Comparison of ENCODE assay signal across 8 cellular contexts in genomic region chr6:26401389-26401986, GRCh38. TPM values are rescaled to one million over a fixed set of nuclear protein-coding genes. Genes with fewer than 3 reads are reported as not detected.
DNase-seq lines count a peak whose midpoint lies in the region; ATAC-seq and TF ChIP-seq lines count a peak whose summit lies in the region.

No MANE protein-coding gene starts in this region.

- H3K4me3 ChIP-seq in HAP-1 (peak overlapping the region; percentile 33), heart right ventricle (peak overlapping the region; percentile 33 to 70 (median 65))

- H3K36me3 ChIP-seq in HAP-1 (replicated peaks) = no peaks in the 10 kb centered on the region
- H3K36me3 ChIP-seq in heart right ventricle = peaks cover 0 to 16% (median under 1%) of the 10 kb centered on the region in 9 donors

- H3K36me3 Mint-ChIP-seq in T-helper 17 cell (ENCODE audit: low read depth) = peaks cover 10% of the 10 kb centered on the region
- H3K36me3 Mint-ChIP-seq in stimulated activated effector memory CD8-positive, alpha-beta T cell treated with anti-CD3 and anti-CD28 coated beads, Interleukin-12 subunit alpha, Interleukin-12 subunit beta, amount 100 ng/mL, for 72 hours = peaks cover 21% of the 10 kb centered on the region

- H3K4me1 ChIP-seq in HAP-1 (peaks cover 27% of the 10 kb centered on the region), heart right ventricle (peaks cover 0 to 42% (median 18%) of the 10 kb centered on the region in 9 donors)

- H3K9me3 Mint-ChIP-seq in stimulated activated effector memory CD8-positive, alpha-beta T cell treated with anti-CD3 and anti-CD28 coated beads, Interleukin-12 subunit alpha, Interleukin-12 subunit beta, amount 100 ng/mL, for 72 hours = no peaks in the 10 kb centered on the region

- peak; percentile 43 for ATAC-seq in T-helper 17 cell
- ATAC-seq in heart right ventricle = peak in 4 of 8 donors; percentile 2 to 25 (median 14)
- no peak for ATAC-seq in stimulated activated effector memory CD8-positive, alpha-beta T cell treated with anti-CD3 and anti-CD28 coated beads, Interleukin-12 subunit alpha, Interleukin-12 subunit beta, amount 100 ng/mL, for 72 hours
- no peak for ATAC-seq in HG02588 (IDR thresholded peaks at IDR 0.05; ENCODE audit: unreplicated experiment)
- ATAC-seq in GM21515 (IDR thresholded peaks at IDR 0.05; ENCODE audit: unreplicated experiment) = no peak

- H3K9me3 ChIP-seq in HAP-1 (no peaks in the 10 kb centered on the region), T-helper 17 cell (ENCODE audit: control insufficient read depth, low read length, poor library complexity, severe bottlenecking) (no peaks in the 10 kb centered on the region), heart right ventricle (no peaks in the 10 kb centered on the region)

- DNase-seq in HAP-1 (ENCODE audit: low spot score in 2 of 2) (peak in 1 of 2 experiments; percentile 12), T-helper 17 cell (no peak), heart right ventricle (no peak), islet precursor cell (no peak)
- DNase-seq in stimulated activated effector memory CD8-positive, alpha-beta T cell treated with anti-CD3 and anti-CD28 coated beads, Interleukin-12 subunit alpha, Interleukin-12 subunit beta, amount 100 ng/mL, for 72 hours (ENCODE audit: low spot score in 2 of 2) = no peak
- no peak for DNase-seq in stimulated activated naive CD4-positive, alpha-beta T cell treated with Interleukin-2 at 50 U/mL for 16 hours (lab: John Stamatoyannopoulos, UW)

- intact Hi-C loops in heart right ventricle (cut with DNase I) = loop anchor here in 1 of 10 donors (5.0 kb wide), 1 partner anchor 71 kb away; no protein-coding TSS in a partner anchor

- peaks cover 51% of the 10 kb centered on the region for H3K4me1 Mint-ChIP-seq in T-helper 17 cell
- H3K4me1 Mint-ChIP-seq in stimulated activated effector memory CD8-positive, alpha-beta T cell treated with anti-CD3 and anti-CD28 coated beads, Interleukin-12 subunit alpha, Interleukin-12 subunit beta, amount 100 ng/mL, for 72 hours = peaks cover 66% of the 10 kb centered on the region

- TF ChIP-seq CTCF in heart right ventricle (IDR thresholded peaks at IDR 0.05) = no peak

- peak overlapping the region in 9 of 10 donors; percentile 52 to 95 (median 83) for H3K27ac ChIP-seq in heart right ventricle

- 40 to 47% methylated on average over 7 of the region's 7 CpGs for WGBS in heart right ventricle, 2 donors

- peak overlapping the region; percentile 100 for H3K27ac Mint-ChIP-seq in T-helper 17 cell
- H3K27ac Mint-ChIP-seq in stimulated activated effector memory CD8-positive, alpha-beta T cell treated with anti-CD3 and anti-CD28 coated beads, Interleukin-12 subunit alpha, Interleukin-12 subunit beta, amount 100 ng/mL, for 72 hours = peak overlapping the region; percentile 96

- peak overlapping the region; percentile 100 for H3K4me3 Mint-ChIP-seq in T-helper 17 cell
- H3K4me3 Mint-ChIP-seq in stimulated activated effector memory CD8-positive, alpha-beta T cell treated with anti-CD3 and anti-CD28 coated beads, Interleukin-12 subunit alpha, Interleukin-12 subunit beta, amount 100 ng/mL, for 72 hours = peak overlapping the region; percentile 88

- H3K27me3 Mint-ChIP-seq in T-helper 17 cell = no peaks in the 10 kb centered on the region

- in situ Hi-C loops in HAP-1 (cut with MboI; ENCODE audit: low sequenced_read_pairs) = no loop called here

- H3K27me3 ChIP-seq in HAP-1 (ENCODE audit: low read depth) = no peaks in the 10 kb centered on the region
- H3K27me3 ChIP-seq in heart right ventricle = no peaks in the 10 kb centered on the region

RNA-seq across cellular contexts. Expression of gene BTN3A1, which starts 0.6 kb away (rescaled TPM):
- total RNA-seq in T-helper 17 cell (100 to 1,000 TPM; 169 to 205 TPM), heart right ventricle (10 to 100 TPM in 3 of 10 donors, 1 to 10 TPM in 7; 3.9 to 44.3 (median 8.6) TPM)
- polyA plus RNA-seq in heart right ventricle = 10 to 100 TPM in 1 of 2 donors, 1 to 10 TPM in 1; 3.9 to 11.0 TPM

RNA-seq across cellular contexts. Expression of gene BTN2A2, which starts 18.6 kb away (rescaled TPM):
- 10 to 100 TPM; 21.4 to 23.6 TPM for total RNA-seq in T-helper 17 cell
- 10 to 100 TPM in 1 of 10 donors, 1 to 10 TPM in 9; 1.7 to 12.5 (median 3.8) TPM for total RNA-seq in heart right ventricle
- 1 to 10 TPM; 3.0 to 3.9 TPM for polyA plus RNA-seq in heart right ventricle

RNA-seq across cellular contexts. Expression of gene BTN3A2, which starts 36.5 kb away (rescaled TPM):
- total RNA-seq in T-helper 17 cell (100 to 1,000 TPM; 115 to 147 TPM), heart right ventricle (10 to 100 TPM in 4 of 10 donors, 1 to 10 TPM in 6; 4.2 to 68.1 (median 9.2) TPM)
- 10 to 100 TPM; 10.5 to 11.1 TPM for polyA plus RNA-seq in heart right ventricle

RNA-seq across cellular contexts. Expression of gene BTN3A3, which starts 38.8 kb away (rescaled TPM):
- total RNA-seq in T-helper 17 cell (10 to 100 TPM; 51.6 to 78.0 TPM), heart right ventricle (10 to 100 TPM in 3 of 10 donors, 1 to 10 TPM in 7; 4.4 to 28.2 (median 8.4) TPM)
- polyA plus RNA-seq in heart right ventricle = 10 to 100 TPM in 1 of 2 donors, 1 to 10 TPM in 1; 8.2 to 10.6 TPM

RNA-seq across cellular contexts. Expression of gene BTN2A1, which starts 56.3 kb away (rescaled TPM):
- 10 to 100 TPM; 25.9 to 27.9 TPM for total RNA-seq in T-helper 17 cell
- 10 to 100 TPM; 12.7 to 19.9 (median 15.5) TPM for total RNA-seq in heart right ventricle
- 10 to 100 TPM in 1 of 2 donors, 1 to 10 TPM in 1; 9.7 to 15.9 TPM for polyA plus RNA-seq in heart right ventricle
